In genomic region chr11:119148855-119149370, GRCh38 we compare ENCODE assay signal across 8 cellular contexts. TPM values are rescaled to one million over a fixed set of nuclear protein-coding genes. Genes with fewer than 3 reads are reported as not detected.
DNase-seq lines count a peak whose midpoint lies in the region; ATAC-seq, FAIRE-seq and TF ChIP-seq lines count a peak whose summit lies in the region.

Gene ABCG4, plus strand, starts transcription at chr11:119149052. Its CDS starts 914 bp downstream, at chr11:119149966.

- no peak for TF ChIP-seq RAD21 in HepG2 (CRISPR knock-in tag; IDR thresholded peaks at IDR 0.05)

- H3K79me2 ChIP-seq in mammary epithelial cell (ENCODE audit: insufficient read depth, low read length) (no peaks in the 10 kb centered on the region), HepG2 (ENCODE audit: insufficient read depth, low read length) (no peaks in the 10 kb centered on the region)

- TF ChIP-seq EP300 in HepG2 (IDR thresholded peaks at IDR 0.05; ENCODE audit: low read depth in 2 of 2, low read length in 2 of 2) (no peak), HepG2 (CRISPR knock-in tag; IDR thresholded peaks at IDR 0.05; ENCODE audit: borderline replicate concordance) (no peak)

- H3K4me3 Mint-ChIP-seq in stimulated activated naive CD8-positive, alpha-beta T cell treated with anti-CD3 and anti-CD28 coated beads, Interleukin-15, amount 100 ng/mL, for 72 hours, result peak within 1 kb of the TSS; percentile 76 to 81

- peaks cover 16% of the 10 kb centered on the region for H3K4me1 Mint-ChIP-seq in stimulated activated naive CD8-positive, alpha-beta T cell treated with anti-CD3 and anti-CD28 coated beads, Interleukin-15, amount 100 ng/mL, for 72 hours

- H3K36me3 ChIP-seq in Panc1 (ENCODE audit: control insufficient read depth, insufficient read depth, low read length) (no peaks in the 10 kb centered on the region), mammary epithelial cell (ENCODE audit: insufficient read depth, low read length) (no peaks in the 10 kb centered on the region), HepG2 (replicated peaks in 1 of 2; ENCODE audit: control insufficient read depth in 1 of 2, insufficient read depth in 2 of 2, low read length in 2 of 2) (no peaks in the 10 kb centered on the region)

- POLR2A ChIA-PET in Panc1 (lab: Charles Lee), result interaction anchor here (0.6 kb wide), 1 partner anchor 23 kb away, joined by 6 read pairs; no protein-coding TSS in a partner anchor
- POLR2A ChIA-PET in HepG2 (lab: Yijun Ruan, JAX), result no interaction called here

- H3K4me2 ChIP-seq in mammary epithelial cell (ENCODE audit: insufficient read depth, low read depth, low read length), result peak within 1 kb of the TSS; percentile 99
- H3K4me2 ChIP-seq in HepG2 (ENCODE audit: low read depth, low read length), result peak within 1 kb of the TSS; percentile 66

- CTCF ChIA-PET in Panc1 (lab: Charles Lee) (interaction anchor here (0.6 to 1.0 kb wide), 2 partner anchors 39 to 46 kb away, joined by 3 read pairs; no protein-coding TSS in a partner anchor), mammary epithelial cell (lab: Charles Lee; ENCODE audit: low non-redundant PET) (no interaction called here), HepG2 (lab: Yijun Ruan, JAX; ENCODE audit: low intra/inter-chr PET ratio, low total read pairs) (no interaction called here)

- peaks cover 64% of the 10 kb centered on the region for H3K27me3 Mint-ChIP-seq in stimulated activated naive CD8-positive, alpha-beta T cell treated with anti-CD3 and anti-CD28 coated beads, Interleukin-15, amount 100 ng/mL, for 72 hours

- TF ChIP-seq CTCF in GM12865 (IDR thresholded peaks at IDR 0.05; ENCODE audit: insufficient read depth, low read depth, low read length, missing control alignments) (no peak), Panc1 (IDR thresholded peaks at IDR 0.05) (no peak), mammary epithelial cell (conservative IDR thresholded peaks at IDR 0.05 in 1 of 2, IDR thresholded peaks at IDR 0.05 in 1 of 2; ENCODE audit: extremely low read depth in 1 of 2, insufficient read depth in 1 of 2, low read depth in 1 of 2, low read length in 2 of 2) (no peak), HepG2 (CRISPR knock-in tag; IDR thresholded peaks at IDR 0.05) (no peak)

- BruUV-seq in Panc1 (replicated peaks; lab: Mats Ljungman, UMichigan) (no TSS peak), mammary epithelial cell (replicated peaks; lab: Mats Ljungman, UMichigan) (no TSS peak), HepG2 (replicated peaks; lab: Mats Ljungman, UMichigan) (no TSS peak)

- TF ChIP-seq POLR2A in HepG2 (IDR thresholded peaks at IDR 0.05; ENCODE audit: insufficient read depth in 1 of 2, low read depth in 2 of 2, low read length in 2 of 2) (no peak), erythroblast (IDR thresholded peaks at IDR 0.05; ENCODE audit: low read length) (no peak)

- DNase-seq in GM12865 (ENCODE audit: low read depth), result no peak
- DNase-seq in Panc1 (ENCODE audit: low read depth, low spot score), result no peak
- no peak for DNase-seq in mammary epithelial cell
- DNase-seq in HepG2 (ENCODE audit: low spot score), result no peak
- DNase-seq in stimulated activated naive CD8-positive, alpha-beta T cell treated with anti-CD3 and anti-CD28 coated beads, Interleukin-15, amount 100 ng/mL, for 72 hours, result peak; percentile 17 to 23
- DNase-seq in midbrain (lab: John Stamatoyannopoulos, UW), result no peak
- DNase-seq in erythroblast (lab: John Stamatoyannopoulos, UW), result no peak
- no peak for DNase-seq in NCI-H446 (lab: John Stamatoyannopoulos, UW)

- dilution Hi-C loops in mammary epithelial cell (cut with HindIII; ENCODE audit: low sequenced_read_pairs), result no loop called here

- H3K27ac ChIP-seq in Panc1 (ENCODE audit: low read length) (peak within 1 kb of the TSS; percentile 44; the same call in 1 of the 2 replicates), mammary epithelial cell (ENCODE audit: insufficient read depth, low read depth, low read length) (no peak within 1 kb of the TSS), HepG2 (ENCODE audit: extremely low read length, insufficient read depth, low read length) (no peak within 1 kb of the TSS)

- peak; percentile 52 for ATAC-seq in Panc1
- ATAC-seq in HepG2, result peak; percentile 43
- ATAC-seq in stimulated activated naive CD8-positive, alpha-beta T cell treated with anti-CD3 and anti-CD28 coated beads, Interleukin-15, amount 100 ng/mL, for 72 hours, result peak; percentile 65

- H3K27ac Mint-ChIP-seq in stimulated activated naive CD8-positive, alpha-beta T cell treated with anti-CD3 and anti-CD28 coated beads, Interleukin-15, amount 100 ng/mL, for 72 hours, result no peak within 1 kb of the TSS

- H3K9ac ChIP-seq in mammary epithelial cell (ENCODE audit: insufficient read depth, low read length) (no peak within 1 kb of the TSS), HepG2 (ENCODE audit: insufficient read depth, low read depth, low read length) (no peak within 1 kb of the TSS)

- intact Hi-C loops in Panc1 (cut with micrococcal nuclease; ENCODE audit: unreplicated experiment) (loop anchor here (5.0 kb wide), 1 partner anchor 173 kb away; no protein-coding TSS in a partner anchor), mammary epithelial cell (cut with micrococcal nuclease) (loop anchor here (5.0 to 10.0 kb wide), 2 partner anchors 136 to 173 kb away; no protein-coding TSS in a partner anchor), HepG2 (cut with micrococcal nuclease; ENCODE audit: unreplicated experiment) (no loop called here)

- WGBS in mammary epithelial cell (ENCODE audit: low coverage, missing lambda C conversion rate), result 3% methylated on average over 17 of the region's 58 CpGs
- 0% methylated on average over 11 of the region's 58 CpGs for whole genome bisulfite sequencing in HepG2 (ENCODE audit: low lambda C conversion rate)

- in situ Hi-C loops in Panc1 (cut with HindIII; ENCODE audit: low pct_unique_long_range_greater_than_20kb, low sequenced_read_pairs), result no loop called here
- in situ Hi-C loops in mammary epithelial cell (cut with MboI; ENCODE audit: low sequenced_read_pairs in 2 of 2), result no loop called here
- in situ Hi-C loops in HepG2 (cut with HindIII; ENCODE audit: extremely low pct_ligation_motif_present, low pct_unique_long_range_greater_than_20kb), result no loop called here

- peak within 1 kb of the TSS; percentile 47 for H3K4me3 ChIP-seq in GM12865 (ENCODE audit: low read depth, low read length)
- H3K4me3 ChIP-seq in Panc1 (ENCODE audit: low read depth in 2 of 2, low read length in 2 of 2), result peak within 1 kb of the TSS; percentile 63 to 64
- H3K4me3 ChIP-seq in mammary epithelial cell (replicated peaks in 1 of 3; ENCODE audit: insufficient read depth in 1 of 3, low read depth in 2 of 3, low read length in 3 of 3), result peak within 1 kb of the TSS; percentile 60 to 72 (median 61)
- H3K4me3 ChIP-seq in HepG2 (replicated peaks in 1 of 3; ENCODE audit: insufficient read depth in 1 of 3, low read depth in 2 of 3, low read length in 3 of 3), result peak within 1 kb of the TSS; percentile 48 to 68 (median 61); a peak in 5 of 6 replicates

- H3K4me1 ChIP-seq in Panc1 (ENCODE audit: control insufficient read depth, insufficient read depth, low read length), result peaks cover 5% of the 10 kb centered on the region; the same call in 1 of the 2 replicates
- H3K4me1 ChIP-seq in mammary epithelial cell (ENCODE audit: insufficient read depth, low read length), result peaks cover 10% of the 10 kb centered on the region
- peaks cover 6% of the 10 kb centered on the region; the same call in 1 of the 2 replicates for H3K4me1 ChIP-seq in HepG2 (ENCODE audit: insufficient read depth, low read length)

- no peaks in the 10 kb centered on the region for H3K27me3 ChIP-seq in Panc1 (ENCODE audit: control insufficient read depth, insufficient read depth, low read length)
- H3K27me3 ChIP-seq in mammary epithelial cell (ENCODE audit: insufficient read depth, low read length), result no peaks in the 10 kb centered on the region
- peaks cover 17 to 71% of the 10 kb centered on the region in 2 experiments for H3K27me3 ChIP-seq in HepG2 (ENCODE audit: control insufficient read depth in 1 of 2, insufficient read depth in 2 of 2, low read length in 2 of 2)

- H3K9me3 Mint-ChIP-seq in stimulated activated naive CD8-positive, alpha-beta T cell treated with anti-CD3 and anti-CD28 coated beads, Interleukin-15, amount 100 ng/mL, for 72 hours, result no peaks in the 10 kb centered on the region

- no peak for FAIRE-seq in HepG2 (lab: Jason Lieb, UNC)

- peak within 1 kb of the TSS; percentile 97 for H2AFZ ChIP-seq in mammary epithelial cell (ENCODE audit: low read depth, low read length)
- H2AFZ ChIP-seq in HepG2 (ENCODE audit: low read length), result no peak within 1 kb of the TSS

- H3K9me3 ChIP-seq in Panc1 (ENCODE audit: control insufficient read depth, insufficient read depth, low read depth, low read length), result no peaks in the 10 kb centered on the region
- no peaks in the 10 kb centered on the region for H3K9me3 ChIP-seq in mammary epithelial cell (replicated peaks; ENCODE audit: insufficient read depth, low read length)
- no peaks in the 10 kb centered on the region for H3K9me3 ChIP-seq in HepG2 (ENCODE audit: low read length)

- H4K20me1 ChIP-seq in mammary epithelial cell (ENCODE audit: insufficient read depth, low read length), result no peaks in the 10 kb centered on the region
- no peaks in the 10 kb centered on the region for H4K20me1 ChIP-seq in HepG2 (ENCODE audit: insufficient read depth, low read length)

RNA-seq across cellular contexts. Expression of gene ABCG4, which starts in this region (rescaled TPM):
- 0.39 TPM for total RNA-seq in Panc1 (2021; ENCODE audit: unreplicated experiment)
- polyA plus RNA-seq in Panc1 (2012; ENCODE audit: insufficient read length), result 0.76 TPM
- total RNA-seq in mammary epithelial cell, result 1 to 10 TPM in 1 of 2 donors, under 1 TPM in 1; 0.33 to 1.4 TPM
- polyA plus RNA-seq in mammary epithelial cell, result 0.19 TPM
- polyA minus RNA-seq in mammary epithelial cell, result 2.7 TPM
- total RNA-seq in HepG2 (2016; rRNA removed; fragmentation: Illumina TruSeq; extraction: Trizol), result not detected in 2 replicates
- total RNA-seq in HepG2 (2016; cell fraction: cytosol; rRNA removed; fragmentation: Illumina TruSeq; extraction: Trizol; ENCODE audit: low read depth), result not detected in 2 replicates
- total RNA-seq in HepG2 (2016; cell fraction: insoluble cytoplasmic fraction; rRNA removed; fragmentation: Illumina TruSeq; extraction: Trizol), result not detected in 2 replicates
- not detected in 2 replicates for total RNA-seq in HepG2 (2016; cell fraction: membrane; rRNA removed; fragmentation: Illumina TruSeq; extraction: Trizol)
- not detected in 2 replicates for total RNA-seq in HepG2 (2016; cell fraction: nucleus; rRNA removed; fragmentation: Illumina TruSeq; extraction: Trizol)
- polyA plus RNA-seq in HepG2 (2011; rRNA removed), result not detected in 2 replicates
- not detected in 2 replicates for polyA plus RNA-seq in HepG2 (2011; cell fraction: cytosol; rRNA removed)
- polyA plus RNA-seq in HepG2 (2011; cell fraction: nucleus; rRNA removed), result 0.05 TPM in 1 of 2 replicates, not detected in the other
- not detected in 2 replicates for polyA plus RNA-seq in HepG2 (2012)
- not detected in 2 replicates for polyA plus RNA-seq in HepG2 (2016; cell fraction: cytosol; fragmentation: Illumina TruSeq; extraction: Trizol; ENCODE audit: low read depth)
- polyA plus RNA-seq in HepG2 (2016; cell fraction: insoluble cytoplasmic fraction; fragmentation: Illumina TruSeq; extraction: Trizol; ENCODE audit: low read depth), result not detected in 2 replicates
- polyA plus RNA-seq in HepG2 (2016; cell fraction: membrane; fragmentation: Illumina TruSeq; extraction: Trizol; ENCODE audit: low read depth), result not detected in 2 replicates
- not detected in 2 replicates for polyA plus RNA-seq in HepG2 (2016; cell fraction: nucleus; fragmentation: Illumina TruSeq; extraction: Trizol; ENCODE audit: insufficient read depth, low read depth)
- polyA minus RNA-seq in HepG2 (2011; rRNA and poly(A)+ RNA removed; ENCODE audit: low replicate concordance), result 0.52 TPM in 1 of 2 replicates, not detected in the other
- not detected in 2 replicates for polyA minus RNA-seq in HepG2 (2011; cell fraction: cytosol; rRNA and poly(A)+ RNA removed)
- polyA minus RNA-seq in HepG2 (2011; cell fraction: nucleus; rRNA and poly(A)+ RNA removed), result not detected in 2 replicates

Comparison
In these comparisons a context has a peak if more than half of its experiments do, and no peak if none do; other contexts are left out.
1. Peak in ATAC-seq, H3K4me3 ChIP-seq and H3K27ac ChIP-seq in Panc1; RNA of the gene not detected or under 1 TPM.
2. Peak in ATAC-seq, H3K4me3 ChIP-seq and H3K4me2 ChIP-seq in HepG2; RNA of the gene not detected or under 1 TPM.
3. DNase-seq: peak in stimulated activated naive CD8-positive, alpha-beta T cell treated with anti-CD3 and anti-CD28 coated beads, Interleukin-15, amount 100 ng/mL, for 72 hours (2 of 2); none in GM12865 (single experiment), Panc1 (single experiment), mammary epithelial cell (single experiment), HepG2 (single experiment), midbrain (single experiment), erythroblast (0 of 2) and NCI-H446 (0 of 2).
4. Peak in every context shown above with its lines, with median percentiles within 50 percentile points of each other: H3K4me3 ChIP-seq and ATAC-seq.